In the genomic region with DNA sequence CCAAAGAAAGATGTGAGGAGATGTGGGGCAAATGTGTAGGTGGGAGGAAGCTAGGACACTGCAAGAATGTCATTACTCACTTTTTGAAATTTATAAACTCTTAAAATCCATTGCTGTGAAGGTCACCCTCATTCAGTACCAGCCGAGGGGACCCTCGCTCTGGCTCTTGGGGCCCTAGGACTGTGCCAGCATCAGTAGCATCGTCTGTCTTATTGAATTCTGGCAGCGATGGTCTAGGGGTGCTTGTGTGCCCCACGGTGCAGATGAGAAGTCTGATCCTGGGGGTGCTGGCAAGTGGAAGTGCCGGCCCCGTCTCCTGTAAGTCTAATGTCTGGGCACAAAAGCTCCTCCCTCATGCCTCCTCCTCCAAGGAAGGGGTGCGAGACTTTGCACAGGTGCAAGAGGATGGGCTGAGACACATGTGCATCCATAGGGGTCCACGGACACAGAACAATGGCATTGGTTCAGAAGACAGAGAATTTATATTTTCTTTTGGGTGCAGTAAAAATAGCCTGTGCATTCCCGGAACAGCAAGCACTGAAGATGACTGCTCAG, we compare ENCODE assay signal across 21 cellular contexts.
"Had no signal": no experiment of that assay in that cellular context is flagged by ENCODE, and none has a peak within 500 bp of the region (broad histone marks: within the 10 kb centered on the region; RNA-seq: fewer than 3 reads in every experiment).

No MANE protein-coding gene starts in this region.

- H3K4me3 ChIP-seq: K562, SJSA1, SK-N-MC had no signal

- H3K9me3 ChIP-seq: SJSA1 had no signal

- H3K27ac Mint-ChIP-seq: IgD-negative memory B cell had no signal

- ATAC-seq: K562 had no signal

- H3K9me3 Mint-ChIP-seq: IgD-negative memory B cell had no signal

- DNase-seq: Kasumi-1, MM.1S, NCI-H1092 treated with DMSO at 0.1 percent for 48 hours, NCI-H1436, NCI-H187, NCI-H2029, NCI-H2081 treated with DMSO at 0.1 percent for 48 hours, NCI-H226, NCI-H446, NCI-H510A, NCI-H524 treated with DMSO at 0.1 percent for 48 hours, NCI-H69, NCI-H774, Right ventricle myocardium superior, SIG-M5 had no signal

- H3K27ac ChIP-seq: HL-60, KMS-11, SJSA1, SK-N-MC had no signal

- H3K4me3 Mint-ChIP-seq: IgD-negative memory B cell had no signal

- H3K4me1 Mint-ChIP-seq: IgD-negative memory B cell had no signal

- H3K36me3 ChIP-seq: SJSA1 had no signal
